24 cellular contexts compared by ENCODE assay signal in genomic region chr7:138258194-138258554, GRCh38.
A peak's percentile ranks its signal among the peaks of the same experiment; 100 is the strongest.
DNase-seq lines count a peak whose midpoint lies in the region; ATAC-seq, FAIRE-seq and TF ChIP-seq lines count a peak whose summit lies in the region.
"Had no signal": no experiment of that assay in that cellular context is flagged by ENCODE, and none has a peak within 500 bp of the region (broad histone marks: within the 10 kb centered on the region; RNA-seq: fewer than 3 reads in every experiment).

No MANE protein-coding gene starts in this region.

- ATAC-seq in GM21515 (IDR thresholded peaks at IDR 0.05; ENCODE audit: unreplicated experiment): no peak
- ATAC-seq in stimulated activated effector memory CD8-positive, alpha-beta T cell treated with anti-CD3 and anti-CD28 coated beads, Interleukin-12 subunit alpha, Interleukin-12 subunit beta, amount 100 ng/mL, for 72 hours: no peak
- ATAC-seq: activated CD8-positive, alpha-beta T cell treated with anti-CD3 and anti-CD28 coated beads, Interleukin-2, amount 10 ng/mL, durations not matched to agents 7 days and 5 days; activated T-cell treated with anti-CD3 and anti-CD28 coated beads, Interleukin-2, amount 50 U/mL, for 4 hours; psoas muscle; T-helper 17 cell had no signal

- no peak for TF ChIP-seq CTCF in Caco-2 (IDR thresholded peaks at IDR 0.05; ENCODE audit: insufficient read depth in 1 of 2, low read depth in 1 of 2, low read length in 1 of 2, severe bottlenecking in 1 of 2, unreplicated experiment in 1 of 2)
- no peak for TF ChIP-seq CTCF in astrocyte (IDR thresholded peaks at IDR 0.05; ENCODE audit: insufficient read depth, low read depth, low read length)
- no peak for TF ChIP-seq CTCF in mesothelial cell of epicardium (IDR thresholded peaks at IDR 0.05; ENCODE audit: unreplicated experiment)

- DNase-seq in Caco-2: no peak
- peak; percentile 55 for DNase-seq in Kasumi-1 (lab: John Stamatoyannopoulos, UW)
- peak; percentile 53 for DNase-seq in astrocyte (ENCODE audit: low read depth)
- no peak for DNase-seq in mesothelial cell of epicardium (ENCODE audit: low spot score in 2 of 2, unreplicated experiment in 2 of 2)
- DNase-seq in hypothalamus (lab: John Stamatoyannopoulos, UW): no peak
- no peak for DNase-seq in activated CD4-positive, CD25-positive, alpha-beta regulatory T cell (lab: John Stamatoyannopoulos, UW)
- no peak for DNase-seq in stimulated activated effector memory CD8-positive, alpha-beta T cell treated with anti-CD3 and anti-CD28 coated beads, Interleukin-12 subunit alpha, Interleukin-12 subunit beta, amount 100 ng/mL, for 72 hours (ENCODE audit: low spot score in 2 of 2)
- DNase-seq: activated CD8-positive, alpha-beta T cell treated with anti-CD3 and anti-CD28 coated beads, Interleukin-2, amount 10 ng/mL, durations not matched to agents 7 days and 5 days; activated T-cell treated with anti-CD3 and anti-CD28 coated beads, Interleukin-2, amount 50 U/mL, for 4 hours; heart right ventricle; midbrain; MM.1S; NCI-H1694 treated with DMSO at 0.1 percent for 48 hours; psoas muscle; stimulated activated CD4-positive, alpha-beta T cell treated with anti-CD3 and anti-CD28 coated beads, Interleukin-4, amount 100 ng/mL, for 1 hour; T-helper 17 cell; upper lobe of right lung had no signal

- H3K27ac ChIP-seq in astrocyte (ENCODE audit: low read depth, low read length): peak overlapping the region; percentile 6
- H3K27ac ChIP-seq: psoas muscle, upper lobe of right lung had no signal

- H3K27ac Mint-ChIP-seq in Caco-2 (ENCODE audit: unreplicated experiment) (peak overlapping the region; percentile 94), astrocyte (ENCODE audit: unreplicated experiment) (peak overlapping the region; percentile 20), mesothelial cell of epicardium (peak overlapping the region; percentile 91)
- H3K27ac Mint-ChIP-seq in stimulated activated effector memory CD8-positive, alpha-beta T cell treated with anti-CD3 and anti-CD28 coated beads, Interleukin-12 subunit alpha, Interleukin-12 subunit beta, amount 100 ng/mL, for 72 hours: no peak overlapping the region
- H3K27ac Mint-ChIP-seq: activated CD8-positive, alpha-beta T cell treated with anti-CD3 and anti-CD28 coated beads, Interleukin-2, amount 10 ng/mL, durations not matched to agents 7 days and 5 days; activated naive CD4-positive, alpha-beta T cell treated with anti-CD3 and anti-CD28 coated beads, Interleukin-2, amount 50 U/mL, for 24 hours; T-helper 17 cell had no signal

- no peak overlapping the region for H2AFZ ChIP-seq in astrocyte (ENCODE audit: low read depth, low read length)

- BruUV-seq in Caco-2 (replicated peaks; lab: Mats Ljungman, UMichigan): no TSS peak

- H3K27me3 Mint-ChIP-seq in Caco-2 (ENCODE audit: insufficient read depth, unreplicated experiment) (no peaks in the 10 kb centered on the region), astrocyte (ENCODE audit: low read depth, unreplicated experiment) (no peaks in the 10 kb centered on the region), mesothelial cell of epicardium (ENCODE audit: low read depth) (no peaks in the 10 kb centered on the region)

- FAIRE-seq in astrocyte (lab: Jason Lieb, UNC): no peak
- FAIRE-seq: D721Med, G401.6, islet of Langerhans had no signal

- H3K4me1 Mint-ChIP-seq in Caco-2 (ENCODE audit: low read depth, unreplicated experiment): peaks cover 10% of the 10 kb centered on the region
- peaks cover 19% of the 10 kb centered on the region for H3K4me1 Mint-ChIP-seq in astrocyte (ENCODE audit: low read depth, unreplicated experiment)
- H3K4me1 Mint-ChIP-seq in mesothelial cell of epicardium: peaks cover 28% of the 10 kb centered on the region
- no peaks in the 10 kb centered on the region for H3K4me1 Mint-ChIP-seq in stimulated activated effector memory CD8-positive, alpha-beta T cell treated with anti-CD3 and anti-CD28 coated beads, Interleukin-12 subunit alpha, Interleukin-12 subunit beta, amount 100 ng/mL, for 72 hours
- H3K4me1 Mint-ChIP-seq: T-helper 17 cell had no signal

- peaks cover 78% of the 10 kb centered on the region for H3K9me3 ChIP-seq in Caco-2
- no peaks in the 10 kb centered on the region for H3K9me3 ChIP-seq in astrocyte (ENCODE audit: insufficient read depth, low read depth, low read length)
- H3K9me3 ChIP-seq: psoas muscle, upper lobe of right lung had no signal

- peaks cover 24% of the 10 kb centered on the region for H3K36me3 Mint-ChIP-seq in Caco-2 (ENCODE audit: insufficient read depth, unreplicated experiment)
- H3K36me3 Mint-ChIP-seq in astrocyte (ENCODE audit: low read depth, unreplicated experiment): peaks cover 3% of the 10 kb centered on the region
- H3K36me3 Mint-ChIP-seq in mesothelial cell of epicardium: peaks cover 5% of the 10 kb centered on the region
- no peaks in the 10 kb centered on the region for H3K36me3 Mint-ChIP-seq in stimulated activated effector memory CD8-positive, alpha-beta T cell treated with anti-CD3 and anti-CD28 coated beads, Interleukin-12 subunit alpha, Interleukin-12 subunit beta, amount 100 ng/mL, for 72 hours
- H3K36me3 Mint-ChIP-seq: activated naive CD4-positive, alpha-beta T cell treated with anti-CD3 and anti-CD28 coated beads, Interleukin-2, amount 50 U/mL, for 24 hours had no signal

- peak overlapping the region; percentile 6 for H3K4me2 ChIP-seq in astrocyte (ENCODE audit: low read length)

- H3K4me3 Mint-ChIP-seq in Caco-2 (ENCODE audit: unreplicated experiment): no peak overlapping the region
- no peak overlapping the region for H3K4me3 Mint-ChIP-seq in astrocyte (ENCODE audit: unreplicated experiment)
- no peak overlapping the region for H3K4me3 Mint-ChIP-seq in mesothelial cell of epicardium
- H3K4me3 Mint-ChIP-seq in stimulated activated effector memory CD8-positive, alpha-beta T cell treated with anti-CD3 and anti-CD28 coated beads, Interleukin-12 subunit alpha, Interleukin-12 subunit beta, amount 100 ng/mL, for 72 hours: no peak overlapping the region
- H3K4me3 Mint-ChIP-seq: activated CD8-positive, alpha-beta T cell treated with anti-CD3 and anti-CD28 coated beads, Interleukin-2, amount 10 ng/mL, durations not matched to agents 7 days and 5 days; activated naive CD4-positive, alpha-beta T cell treated with anti-CD3 and anti-CD28 coated beads, Interleukin-2, amount 50 U/mL, for 24 hours; activated T-cell treated with anti-CD3 and anti-CD28 coated beads, Interleukin-2, amount 50 U/mL, for 4 hours; T-helper 17 cell had no signal

- H3K4me3 ChIP-seq in Caco-2 (ENCODE audit: low read depth, low read length) (no peak overlapping the region), astrocyte (ENCODE audit: insufficient read depth, low read depth, low read length) (no peak overlapping the region)
- H3K4me3 ChIP-seq: HAP-1, heart right ventricle, psoas muscle, skin epidermis, upper lobe of right lung had no signal

- POLR2A ChIA-PET in Caco-2 (lab: Charles Lee): no interaction called here

- H4K20me1 ChIP-seq in astrocyte (ENCODE audit: insufficient read depth, low read length): no peaks in the 10 kb centered on the region

- peaks cover 1% of the 10 kb centered on the region; the same call in 1 of the 2 replicates for H3K36me3 ChIP-seq in Caco-2 (ENCODE audit: control insufficient read depth, insufficient read depth, low read length)
- H3K36me3 ChIP-seq in astrocyte (ENCODE audit: insufficient read depth, low read length): no peaks in the 10 kb centered on the region
- H3K36me3 ChIP-seq: HAP-1, heart right ventricle, upper lobe of right lung had no signal

- H3K4me1 ChIP-seq in Caco-2 (peaks cover 28% of the 10 kb centered on the region), astrocyte (ENCODE audit: insufficient read depth, low read length) (peaks cover 6% of the 10 kb centered on the region)
- H3K4me1 ChIP-seq: psoas muscle had no signal

- H3K9me3 Mint-ChIP-seq in Caco-2 (ENCODE audit: unreplicated experiment) (peaks cover 40% of the 10 kb centered on the region), astrocyte (ENCODE audit: unreplicated experiment) (peaks cover 7% of the 10 kb centered on the region), mesothelial cell of epicardium (peaks cover 24% of the 10 kb centered on the region)
- H3K9me3 Mint-ChIP-seq in stimulated activated effector memory CD8-positive, alpha-beta T cell treated with anti-CD3 and anti-CD28 coated beads, Interleukin-12 subunit alpha, Interleukin-12 subunit beta, amount 100 ng/mL, for 72 hours: peaks cover 3% of the 10 kb centered on the region
- H3K9me3 Mint-ChIP-seq: activated naive CD4-positive, alpha-beta T cell treated with anti-CD3 and anti-CD28 coated beads, Interleukin-2, amount 50 U/mL, for 24 hours; activated T-cell treated with anti-CD3 and anti-CD28 coated beads, Interleukin-2, amount 50 U/mL, for 4 hours had no signal

- H3K27me3 ChIP-seq in Caco-2 (replicated peaks; ENCODE audit: control insufficient read depth, insufficient read depth, low read length) (no peaks in the 10 kb centered on the region), astrocyte (ENCODE audit: insufficient read depth, low read length) (no peaks in the 10 kb centered on the region)
- H3K27me3 ChIP-seq: heart right ventricle, upper lobe of right lung had no signal

- H3K9ac ChIP-seq in astrocyte (ENCODE audit: low read length): peak overlapping the region; percentile 15

- intact Hi-C loops in Caco-2 (cut with micrococcal nuclease; ENCODE audit: unreplicated experiment): loop anchor here (1.0 kb wide), 1 partner anchor 202 kb away; the partner anchor contains the start of gene TRIM24

- H3K79me2 ChIP-seq in astrocyte (ENCODE audit: insufficient read depth, low read length): no peaks in the 10 kb centered on the region

- CTCF ChIA-PET in Caco-2 (lab: Charles Lee): no interaction called here

Comparison
In these comparisons a context has a peak if more than half of its experiments do, and no peak if none do; other contexts are left out.
1. DNase-seq: peak in Kasumi-1 (2 of 2) and astrocyte (single experiment); none in Caco-2 (0 of 2), mesothelial cell of epicardium (0 of 2), hypothalamus (0 of 51), activated CD4-positive, CD25-positive, alpha-beta regulatory T cell (0 of 4) and stimulated activated effector memory CD8-positive, alpha-beta T cell treated with anti-CD3 and anti-CD28 coated beads, Interleukin-12 subunit alpha, Interleukin-12 subunit beta, amount 100 ng/mL, for 72 hours (0 of 2).